Comparison of ENCODE assay signal across 10 cellular contexts in genomic region chr1:225880636-225881035, GRCh38. TPM values are rescaled to one million over a fixed set of nuclear protein-coding genes. Genes with fewer than 3 reads are reported as not detected.
A peak's percentile ranks its signal among the peaks of the same experiment; 100 is the strongest.
DNase-seq lines count a peak whose midpoint lies in the region; ATAC-seq, FAIRE-seq and TF ChIP-seq lines count a peak whose summit lies in the region.
"Had no signal": no experiment of that assay in that cellular context is flagged by ENCODE, and none has a peak within 500 bp of the region (broad histone marks: within the 10 kb centered on the region; RNA-seq: fewer than 3 reads in every experiment).

No MANE protein-coding gene starts in this region.

- H3K9me3 ChIP-seq in SK-N-SH (no peaks in the 10 kb centered on the region), A673 (ENCODE audit: low read depth, low read length, poor library complexity, severe bottlenecking) (no peaks in the 10 kb centered on the region)

- WGBS in SK-N-SH (ENCODE audit: low lambda C conversion rate), result 82% methylated on average over 3 of the region's 5 CpGs

- no peaks in the 10 kb centered on the region for H3K9me3 Mint-ChIP-seq in activated CD8-positive, alpha-beta T cell treated with anti-CD3 and anti-CD28 coated beads for 36 hours
- H3K9me3 Mint-ChIP-seq in stimulated activated effector memory CD8-positive, alpha-beta T cell treated with anti-CD3 and anti-CD28 coated beads, Interleukin-12 subunit alpha, Interleukin-12 subunit beta, amount 100 ng/mL, for 72 hours, result no peaks in the 10 kb centered on the region

- intact Hi-C loops in activated CD8-positive, alpha-beta T cell treated with anti-CD3 and anti-CD28 coated beads for 36 hours (cut with micrococcal nuclease), result no loop called here
- intact Hi-C loops in A673 (cut with micrococcal nuclease; ENCODE audit: unreplicated experiment), result no loop called here

- CTCF ChIA-PET in SK-N-SH (lab: Yijun Ruan, JAX) (interaction anchor here (1.0 to 3.9 kb wide), 3 partner anchors 21 to 406 kb away, joined by 3 to 21 read pairs (median 4); no protein-coding TSS in a partner anchor), A673 (lab: Charles Lee) (no interaction called here)
- CTCF ChIA-PET in activated CD8-positive, alpha-beta T cell treated with anti-CD3 and anti-CD28 coated beads for 36 hours (lab: Charles Lee), result interaction anchor here (1.0 to 5.6 kb wide), 7 partner anchors 10 to 400 kb away, joined by 3 to 32 read pairs (median 10); partner anchors contain the start of gene SRP9

- no peak for TF ChIP-seq CTCF in SK-N-SH (IDR thresholded peaks at IDR 0.05)
- no peak for TF ChIP-seq CTCF in activated CD8-positive, alpha-beta T cell treated with anti-CD3 and anti-CD28 coated beads for 36 hours (IDR thresholded peaks at IDR 0.05)
- TF ChIP-seq CTCF in A673 (conservative IDR thresholded peaks at IDR 0.05; ENCODE audit: low read depth, low read length), result no peak

- DNase-seq in SK-N-SH, result no peak
- DNase-seq in activated CD8-positive, alpha-beta T cell treated with anti-CD3 and anti-CD28 coated beads for 36 hours, result no peak
- peak; percentile 25 for DNase-seq in inferior parietal cortex (ENCODE audit: extremely low spot score)
- no peak for DNase-seq in stimulated activated effector memory CD8-positive, alpha-beta T cell treated with anti-CD3 and anti-CD28 coated beads, Interleukin-12 subunit alpha, Interleukin-12 subunit beta, amount 100 ng/mL, for 72 hours (ENCODE audit: low spot score in 2 of 2)
- no peak for DNase-seq in H54 (ENCODE audit: insufficient read length, low spot score)
- DNase-seq in A673 (ENCODE audit: low spot score), result no peak
- no peak for DNase-seq in iPS-NIHi7 (ENCODE audit: extremely low spot score)

- H4K20me1 ChIP-seq in SK-N-SH (ENCODE audit: insufficient read depth), result no peaks in the 10 kb centered on the region

- no peak for TF ChIP-seq POLR2A in H54 (IDR thresholded peaks at IDR 0.05; ENCODE audit: low read depth, low read length)

- H2AFZ ChIP-seq in SK-N-SH (ENCODE audit: low read depth), result no peak overlapping the region

- H3K36me3 Mint-ChIP-seq in activated CD8-positive, alpha-beta T cell treated with anti-CD3 and anti-CD28 coated beads for 36 hours (ENCODE audit: low read depth), result peaks cover 18% of the 10 kb centered on the region
- peaks cover 30% of the 10 kb centered on the region for H3K36me3 Mint-ChIP-seq in stimulated activated effector memory CD8-positive, alpha-beta T cell treated with anti-CD3 and anti-CD28 coated beads, Interleukin-12 subunit alpha, Interleukin-12 subunit beta, amount 100 ng/mL, for 72 hours

- FAIRE-seq in H54 (lab: Jason Lieb, UNC), result no peak
- FAIRE-seq: A204.1 had no signal

- peaks cover 7% of the 10 kb centered on the region; the same call in 1 of the 2 replicates for H3K79me2 ChIP-seq in SK-N-SH (ENCODE audit: insufficient read depth)

- POLR2A ChIA-PET in SK-N-SH (lab: Yijun Ruan, JAX), result interaction anchor here (1.0 to 1.1 kb wide), 2 partner anchors 34 to 103 kb away, joined by 3 read pairs; partner anchors contain the start of gene SRP9
- POLR2A ChIA-PET in activated CD8-positive, alpha-beta T cell treated with anti-CD3 and anti-CD28 coated beads for 36 hours (lab: Charles Lee), result interaction anchor here (0.8 to 5.3 kb wide), 8 partner anchors 9 to 54 kb away, joined by 3 to 35 read pairs (median 12); partner anchors contain the start of gene PYCR2
- POLR2A ChIA-PET in A673 (lab: Charles Lee; ENCODE audit: low non-redundant PET), result no interaction called here

- H3K4me1 Mint-ChIP-seq in activated CD8-positive, alpha-beta T cell treated with anti-CD3 and anti-CD28 coated beads for 36 hours (ENCODE audit: low read depth), result peaks cover 62% of the 10 kb centered on the region
- H3K4me1 Mint-ChIP-seq in stimulated activated effector memory CD8-positive, alpha-beta T cell treated with anti-CD3 and anti-CD28 coated beads, Interleukin-12 subunit alpha, Interleukin-12 subunit beta, amount 100 ng/mL, for 72 hours, result peaks cover 67% of the 10 kb centered on the region

- H3K27me3 ChIP-seq in SK-N-SH (ENCODE audit: insufficient read depth) (no peaks in the 10 kb centered on the region), A673 (replicated peaks; ENCODE audit: insufficient read depth, low read depth, low read length, poor library complexity) (no peaks in the 10 kb centered on the region)

- H3K27me3 Mint-ChIP-seq in activated CD8-positive, alpha-beta T cell treated with anti-CD3 and anti-CD28 coated beads for 36 hours, result no peaks in the 10 kb centered on the region

- no peak for ATAC-seq in SK-N-SH treated with all-trans-retinoic acid at 6 μM for 48 hours
- no peak for ATAC-seq in activated CD8-positive, alpha-beta T cell treated with anti-CD3 and anti-CD28 coated beads for 36 hours
- ATAC-seq in stimulated activated effector memory CD8-positive, alpha-beta T cell treated with anti-CD3 and anti-CD28 coated beads, Interleukin-12 subunit alpha, Interleukin-12 subunit beta, amount 100 ng/mL, for 72 hours, result no peak

- H3K4me3 ChIP-seq in SK-N-SH (ENCODE audit: low read depth in 2 of 2, low read length in 1 of 2), result no peak overlapping the region
- no peak overlapping the region for H3K4me3 ChIP-seq in A673 (ENCODE audit: low read depth, low read length, poor library complexity, severe bottlenecking)

- no peak overlapping the region; a peak in 1 of 4 replicates for H3K27ac ChIP-seq in SK-N-SH (ENCODE audit: low read depth in 2 of 2, low read length in 1 of 2)
- no peak overlapping the region for H3K27ac ChIP-seq in A673 (ENCODE audit: low read depth, low read length, poor library complexity, severe bottlenecking)

- no peak for TF ChIP-seq EP300 in SK-N-SH (IDR thresholded peaks at IDR 0.05; ENCODE audit: borderline replicate concordance in 1 of 2, low read depth in 1 of 2, low read length in 1 of 2)

- H3K4me3 Mint-ChIP-seq in activated CD8-positive, alpha-beta T cell treated with anti-CD3 and anti-CD28 coated beads for 36 hours, result peak overlapping the region; percentile 76
- H3K4me3 Mint-ChIP-seq in stimulated activated effector memory CD8-positive, alpha-beta T cell treated with anti-CD3 and anti-CD28 coated beads, Interleukin-12 subunit alpha, Interleukin-12 subunit beta, amount 100 ng/mL, for 72 hours, result peak overlapping the region; percentile 85

- no peaks in the 10 kb centered on the region for H3K9me2 ChIP-seq in SK-N-SH

- peak overlapping the region; percentile 88 for H3K27ac Mint-ChIP-seq in activated CD8-positive, alpha-beta T cell treated with anti-CD3 and anti-CD28 coated beads for 36 hours
- H3K27ac Mint-ChIP-seq in stimulated activated effector memory CD8-positive, alpha-beta T cell treated with anti-CD3 and anti-CD28 coated beads, Interleukin-12 subunit alpha, Interleukin-12 subunit beta, amount 100 ng/mL, for 72 hours, result peak overlapping the region; percentile 86

- TF ChIP-seq RAD21 in SK-N-SH (IDR thresholded peaks at IDR 0.05; ENCODE audit: low read length), result no peak

- no peak overlapping the region for H3K9ac ChIP-seq in SK-N-SH

- peak overlapping the region; percentile 94 for H3K4me2 ChIP-seq in SK-N-SH

- BruUV-seq in A673 (replicated peaks; lab: Mats Ljungman, UMichigan), result no TSS peak

- H3K36me3 ChIP-seq in SK-N-SH (replicated peaks in 1 of 2; ENCODE audit: control insufficient read depth in 1 of 2, insufficient read depth in 2 of 2, low read length in 1 of 2) (no peaks in the 10 kb centered on the region), A673 (ENCODE audit: insufficient read depth, low read length, poor library complexity, severe bottlenecking) (no peaks in the 10 kb centered on the region)

- H3F3A ChIP-seq in SK-N-SH (replicated peaks; ENCODE audit: insufficient read depth), result peaks cover 4% of the 10 kb centered on the region

- H3K4me1 ChIP-seq in SK-N-SH (ENCODE audit: control insufficient read depth in 1 of 2, insufficient read depth in 2 of 2, low read depth in 1 of 2, low read length in 1 of 2) (peaks cover 0 to 34% of the 10 kb centered on the region in 2 experiments; a peak in 1 of 4 replicates), A673 (ENCODE audit: insufficient read depth, low read length, poor library complexity, severe bottlenecking) (peaks cover 6% of the 10 kb centered on the region)

TF ChIP-seq in SK-N-SH, 30 proteins besides CTCF, POLR2A, EP300 and RAD21 (continues in another document):
- TF ChIP-seq TAF1 (IDR thresholded peaks at IDR 0.05; ENCODE audit: borderline replicate concordance, low read depth, low read length), result no peak

TF ChIP-seq in SK-N-SH treated with all-trans-retinoic acid at 6 μM for 48 hours, 23 proteins besides CTCF, POLR2A, EP300 and RAD21:
- TF ChIP-seq PPARA (CRISPR knock-in tag; IDR thresholded peaks at IDR 0.05; ENCODE audit: borderline replicate concordance), result no peak
- TF ChIP-seq ZNF565 (CRISPR knock-in tag; conservative IDR thresholded peaks at IDR 0.05; ENCODE audit: low read depth), result no peak
TF ChIP-seq in SK-N-SH treated with all-trans-retinoic acid at 6 μM for 48 hours: peak in this region for 0.

RNA-seq across cellular contexts. Expression of gene TMEM63A, which starts 1.5 kb away (rescaled TPM):
- 13.5 and 18.5 TPM in 2 replicates for polyA plus RNA-seq in SK-N-SH (2012; rRNA removed)
- 3.2 and 5.1 TPM in 2 replicates for polyA plus RNA-seq in SK-N-SH (2012; cell fraction: cytosol; rRNA removed)
- 83.1 and 85.6 TPM in 2 replicates for polyA plus RNA-seq in SK-N-SH (2012; cell fraction: nucleus; rRNA removed)
- 10 to 100 TPM; 51.4 to 54.6 TPM for total RNA-seq in activated CD8-positive, alpha-beta T cell treated with anti-CD3 and anti-CD28 coated beads for 36 hours
- 25.3 and 31.2 TPM in 2 replicates for total RNA-seq in A673 (2021)

RNA-seq across cellular contexts. Expression of gene LEFTY1, which starts 8.3 kb away (rescaled TPM):
- 0.05 and 0.07 TPM in 2 replicates for polyA plus RNA-seq in SK-N-SH (2012; rRNA removed)
- polyA plus RNA-seq in SK-N-SH (2012; cell fraction: cytosol; rRNA removed), result 0.04 and 0.05 TPM in 2 replicates
- polyA plus RNA-seq in SK-N-SH (2012; cell fraction: nucleus; rRNA removed), result 0.33 and 0.50 TPM in 2 replicates
- total RNA-seq in activated CD8-positive, alpha-beta T cell treated with anti-CD3 and anti-CD28 coated beads for 36 hours, result under 1 TPM; 0.16 to 0.83 TPM
- 0.24 TPM in 1 of 2 replicates, not detected in the other for total RNA-seq in A673 (2021)
- total RNA-seq: glomerular endothelial cell had no signal

RNA-seq across cellular contexts. Expression of gene PYCR2, which starts 43.4 kb away (rescaled TPM):
- 95.3 and 124 TPM in 2 replicates for polyA plus RNA-seq in SK-N-SH (2012; rRNA removed)
- 49.6 and 70.6 TPM in 2 replicates for polyA plus RNA-seq in SK-N-SH (2012; cell fraction: cytosol; rRNA removed)
- 175 and 177 TPM in 2 replicates for polyA plus RNA-seq in SK-N-SH (2012; cell fraction: nucleus; rRNA removed)
- total RNA-seq in activated CD8-positive, alpha-beta T cell treated with anti-CD3 and anti-CD28 coated beads for 36 hours, result 100 to 1,000 TPM; 132 to 134 TPM
- 49.5 and 52.5 TPM in 2 replicates for total RNA-seq in A673 (2021)
